In the genomic region with DNA sequence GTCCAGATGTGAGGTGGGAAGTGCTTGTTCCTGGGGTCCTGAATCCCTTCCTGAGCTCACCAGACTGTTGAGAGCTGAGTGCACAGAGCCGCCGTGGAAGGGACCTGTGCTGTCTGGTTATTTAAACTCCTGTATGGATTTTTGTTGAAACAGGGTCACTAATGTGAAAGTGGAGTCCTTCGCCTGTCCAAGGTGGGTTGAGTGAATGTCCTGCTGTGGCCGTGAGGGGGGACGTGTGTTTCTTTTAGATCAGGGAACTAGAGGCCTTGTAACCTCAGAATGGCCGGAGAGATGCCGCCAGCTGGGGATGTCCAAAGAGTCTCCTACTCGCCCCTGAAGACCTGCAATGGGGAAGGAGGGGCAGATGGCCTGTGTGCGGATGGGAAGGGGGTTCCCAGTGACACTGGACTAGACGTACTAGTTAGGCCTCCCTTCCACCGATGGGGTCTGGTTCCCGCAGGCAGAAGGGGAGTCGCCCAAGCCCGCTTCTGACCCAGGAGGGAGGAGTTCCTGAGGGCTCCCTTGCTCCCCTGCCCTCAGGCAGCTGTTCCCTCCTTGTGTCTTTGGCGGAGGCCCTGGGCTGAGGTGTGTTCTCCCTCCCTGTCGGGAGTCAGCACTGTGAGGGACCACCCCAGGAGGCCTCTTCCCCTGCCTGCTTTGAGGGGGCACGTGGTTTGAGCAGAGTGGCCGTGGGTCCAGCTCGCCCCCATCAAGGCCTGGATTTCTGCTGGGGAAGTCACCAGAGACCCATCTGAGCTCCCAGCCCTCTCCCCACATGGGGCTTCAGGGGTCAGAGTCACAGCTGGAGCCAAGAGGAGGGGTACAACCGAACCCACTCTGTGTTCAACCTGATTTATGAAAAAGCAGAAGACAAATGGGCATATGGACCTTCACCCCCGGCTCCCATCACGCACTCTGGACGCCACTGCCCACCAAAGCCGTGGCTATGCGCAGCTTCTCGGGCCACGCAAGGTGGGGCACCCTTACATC, we compare ENCODE assay signal across 20 cellular contexts. TPM values are rescaled to one million over a fixed set of nuclear protein-coding genes. Genes with fewer than 3 reads are reported as not detected.
"Had no signal": no experiment of that assay in that cellular context is flagged by ENCODE, and none has a peak within 500 bp of the region (broad histone marks: within the 10 kb centered on the region; RNA-seq: fewer than 3 reads in every experiment).

No MANE protein-coding gene starts in this region.

- H3K9me3 Mint-ChIP-seq: activated naive CD4-positive, alpha-beta T cell treated with anti-CD3 and anti-CD28 coated beads, Interleukin-2, amount 50 U/mL, for 72 hours; naive thymus-derived CD8-positive, alpha-beta T cell; stimulated activated naive CD8-positive, alpha-beta T cell treated with anti-CD3 and anti-CD28 coated beads, Interleukin-15, Interleukin-2, amounts not matched to agents 100 ng/mL and 50 ng/mL, for 24 hours had no signal

- FAIRE-seq: small intestine had no signal

- H3K36me3 Mint-ChIP-seq: activated naive CD4-positive, alpha-beta T cell treated with anti-CD3 and anti-CD28 coated beads, Interleukin-2, amount 50 U/mL, for 72 hours had no signal

- ATAC-seq: activated naive CD4-positive, alpha-beta T cell treated with anti-CD3 and anti-CD28 coated beads, Interleukin-2, amount 50 U/mL, for 72 hours; foreskin keratinocyte; naive thymus-derived CD8-positive, alpha-beta T cell had no signal

- H3K27me3 ChIP-seq: foreskin keratinocyte had no signal

- H3K9me3 ChIP-seq: suprapubic skin had no signal

- H3K4me3 Mint-ChIP-seq: immature natural killer cell; naive thymus-derived CD8-positive, alpha-beta T cell; stimulated activated naive CD8-positive, alpha-beta T cell treated with anti-CD3 and anti-CD28 coated beads, Interleukin-15, Interleukin-2, amounts not matched to agents 100 ng/mL and 50 ng/mL, for 24 hours had no signal

- H3K27ac Mint-ChIP-seq: activated naive CD4-positive, alpha-beta T cell treated with anti-CD3 and anti-CD28 coated beads, Interleukin-2, amount 50 U/mL, for 72 hours; naive thymus-derived CD8-positive, alpha-beta T cell; stimulated activated naive CD8-positive, alpha-beta T cell treated with anti-CD3 and anti-CD28 coated beads, Interleukin-15, Interleukin-2, amounts not matched to agents 100 ng/mL and 50 ng/mL, for 24 hours had no signal

- H3K27ac ChIP-seq: foreskin keratinocyte, suprapubic skin, VCaP had no signal

- H3K4me3 ChIP-seq: suprapubic skin had no signal

- DNase-seq: activated CD4-positive, alpha-beta T cell treated with anti-CD3 and anti-CD28 coated beads for 4 hours; cortex of kidney; effector CD8-positive, alpha-beta T cell; foreskin keratinocyte; immature natural killer cell; left cardiac atrium; small intestine; stimulated activated CD4-positive, alpha-beta T cell treated with anti-CD3 and anti-CD28 coated beads, Interleukin-4, amount 100 ng/mL, for 4 hours; stimulated activated CD8-positive, alpha-beta memory T cell treated with anti-CD3 and anti-CD28 coated beads, Interleukin-4, amount 100 ng/mL, for 48 hours; trophoblast cell had no signal

- H3K27me3 Mint-ChIP-seq: stimulated activated naive CD8-positive, alpha-beta T cell treated with anti-CD3 and anti-CD28 coated beads, Interleukin-15, Interleukin-2, amounts not matched to agents 100 ng/mL and 50 ng/mL, for 24 hours had no signal

RNA-seq across cellular contexts. Expression of gene OR1D5, which starts 30.9 kb away (rescaled TPM):
- total RNA-seq: activated naive CD4-positive, alpha-beta T cell treated with anti-CD3 and anti-CD28 coated beads, Interleukin-2, amount 50 U/mL, for 72 hours; cardiac septum; foreskin keratinocyte; left cardiac atrium; mucosa of gallbladder; naive thymus-derived CD8-positive, alpha-beta T cell; posterior vena cava; right cardiac atrium; suprapubic skin; T-helper 1 cell treated with Interleukin-12 subunit alpha and Interleukin-12 subunit beta and Interleukin-4 antibody, amounts not matched to agents 30 ng/mL and 1 ng/mL, for 36 hours had no signal
- polyA plus RNA-seq: foreskin keratinocyte; immature natural killer cell; naive thymus-derived CD8-positive, alpha-beta T cell; right cardiac atrium had no signal
